ENCODE assay signal across 26 cellular contexts in the genomic region with DNA sequence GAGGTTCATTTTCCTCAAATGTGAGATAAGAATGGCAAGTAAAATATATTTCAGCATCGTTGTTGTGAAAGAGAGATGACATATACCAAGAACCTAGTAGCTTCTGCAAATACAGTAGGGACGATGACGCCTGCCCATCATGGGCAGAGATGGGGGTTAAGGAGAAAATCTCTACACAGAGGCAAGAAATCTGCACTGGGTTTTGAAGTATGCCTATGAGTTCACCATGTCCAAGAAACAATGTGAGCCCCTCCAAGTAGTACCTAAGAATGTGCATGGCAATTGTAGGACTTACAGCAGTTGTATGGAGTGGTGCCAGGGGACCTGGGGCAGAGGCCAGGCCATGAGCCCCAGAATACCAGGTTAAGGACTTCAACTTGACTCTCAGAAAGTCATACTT.
"Had no signal": no experiment of that assay in that cellular context is flagged by ENCODE, and none has a peak within 500 bp of the region (broad histone marks: within the 10 kb centered on the region; RNA-seq: fewer than 3 reads in every experiment).

No MANE protein-coding gene starts in this region.

- H3K27ac ChIP-seq: stomach, suprapubic skin, testis, thoracic aorta, thyroid gland, tibial artery, tibial nerve, transverse colon, upper lobe of left lung, upper lobe of right lung, uterus, vagina had no signal

- H3K36me3 ChIP-seq: stomach, suprapubic skin, thoracic aorta, thyroid gland, tibial artery, tibial nerve, transverse colon, upper lobe of left lung, upper lobe of right lung, uterus, vagina had no signal

- ATAC-seq: stimulated activated effector memory CD8-positive, alpha-beta T cell treated with anti-CD3 and anti-CD28 coated beads, Interleukin-12 subunit alpha, Interleukin-12 subunit beta, amount 100 ng/mL, for 72 hours; stimulated activated memory B cell treated with anti-CD40 and anti-IgM and Interleukin-4, amounts not matched to agents 10 μg/mL and 1 μg/mL and 100 μg/mL, for 72 hours; stimulated activated naive B cell treated with anti-CD40 and anti-IgM and Interleukin-4, amounts not matched to agents 10 μg/mL and 1 μg/mL and 100 μg/mL, for 72 hours; stimulated activated naive CD8-positive, alpha-beta T cell treated with anti-CD3 and anti-CD28 coated beads, Interleukin-15, amount 100 ng/mL, for 72 hours; stimulated activated naive CD8-positive, alpha-beta T cell treated with anti-CD3 and anti-CD28 coated beads, Interleukin-15, Interleukin-2, amounts not matched to agents 100 U/mL and 50 U/mL, for 24 hours; upper lobe of right lung had no signal

- H3K4me3 ChIP-seq: stomach, suprapubic skin, testis, thoracic aorta, thyroid gland, tibial artery, tibial nerve, transverse colon, upper lobe of left lung, upper lobe of right lung, uterus, vagina had no signal

- DNase-seq: stimulated activated CD4-positive, alpha-beta T cell treated with anti-CD3 and anti-CD28 coated beads, Interleukin-2, amount 100 ng/mL, for 48 hours; stimulated activated CD4-positive, alpha-beta T cell treated with anti-CD3 and anti-CD28 coated beads, Interleukin-4, amount 100 ng/mL, for 1 hour; stimulated activated CD4-positive, alpha-beta T cell treated with anti-CD3 and anti-CD28 coated beads, Interleukin-4, amount 100 ng/mL, for 24 hours; stimulated activated CD4-positive, alpha-beta T cell treated with anti-CD3 and anti-CD28 coated beads, Interleukin-4, amount 100 ng/mL, for 4 hours; stimulated activated CD8-positive, alpha-beta memory T cell treated with anti-CD3 and anti-CD28 coated beads, Interleukin-4, amount 100 ng/mL, for 48 hours; stimulated activated naive B cell treated with anti-CD40 and anti-IgM and Interleukin-4, amounts not matched to agents 10 μg/mL and 1 μg/mL and 100 μg/mL, for 72 hours; stimulated activated naive CD4-positive, alpha-beta T cell; stimulated activated naive CD4-positive, alpha-beta T cell treated with Interleukin-2 at 50 U/mL for 16 hours; stimulated activated naive CD8-positive, alpha-beta T cell treated with anti-CD3 and anti-CD28 coated beads, Interleukin-15, amount 100 ng/mL, for 72 hours; stimulated activated naive CD8-positive, alpha-beta T cell treated with anti-CD3 and anti-CD28 coated beads, Interleukin-15, Interleukin-2, amounts not matched to agents 100 U/mL and 50 U/mL, for 24 hours; stomach; substantia nigra; testis; thyroid gland; tibial artery; transverse colon; trophoblast cell; upper lobe of left lung; upper lobe of right lung; uterus had no signal

- H3K27me3 ChIP-seq: suprapubic skin, testis, thyroid gland, tibial nerve, transverse colon, upper lobe of left lung, upper lobe of right lung, uterus, vagina had no signal

- H3K4me1 ChIP-seq: stomach, suprapubic skin, testis, thyroid gland, tibial artery, tibial nerve, transverse colon, upper lobe of left lung, upper lobe of right lung, uterus, vagina had no signal

- H3K9me3 ChIP-seq: stomach, suprapubic skin, testis, thoracic aorta, thyroid gland, tibial artery, tibial nerve, transverse colon, upper lobe of left lung, upper lobe of right lung, uterus, vagina had no signal
